ENCODE assay signal across 9 cellular contexts in genomic region chr3:189123595-189124387, GRCh38. TPM values are rescaled to one million over a fixed set of nuclear protein-coding genes. Genes with fewer than 3 reads are reported as not detected.
DNase-seq lines count a peak whose midpoint lies in the region; ATAC-seq lines count a peak whose summit lies in the region.
"Had no signal": no experiment of that assay in that cellular context is flagged by ENCODE, and none has a peak within 500 bp of the region (broad histone marks: within the 10 kb centered on the region; RNA-seq: fewer than 3 reads in every experiment).

No MANE protein-coding gene starts in this region.

- H3K27ac Mint-ChIP-seq in T-cell = peak overlapping the region; percentile 24 to 90
- H3K27ac Mint-ChIP-seq: activated T-helper 2 cell treated with anti-CD3 and anti-CD28 coated beads, Interferon-gamma antibody, Interleukin-2, Interleukin-4, amounts not matched to agents 10 μg/mL and 5 μg/mL and 100 μg/mL, durations not matched to agents 14 hours and 24 hours and 36 hours had no signal

- POLR2A ChIA-PET in T-cell (lab: Charles Lee) = interaction anchor here (0.5 to 0.9 kb wide), 3 partner anchors 13 to 1386 kb away, joined by 3 to 4 read pairs (median 3); no protein-coding TSS in a partner anchor

- peaks cover 10% of the 10 kb centered on the region for H3K36me3 Mint-ChIP-seq in T-cell

- intact Hi-C loops in left cardiac atrium (cut with DNase I) = no loop called here

- CTCF ChIA-PET in T-cell (lab: Charles Lee) = interaction anchor here in 1 of 2 donors (1.1 to 3.7 kb wide), 3 partner anchors 14 to 1383 kb away, joined by 3 to 14 read pairs (median 6); no protein-coding TSS in a partner anchor

- H3K27me3 Mint-ChIP-seq in T-cell = no peaks in the 10 kb centered on the region

- DNase-seq in DMS 273 (lab: John Stamatoyannopoulos, UW; ENCODE audit: unreplicated experiment) (peak; percentile 65), T-cell (no peak), left cardiac atrium (peak; percentile 39), renal cortical epithelial cell (ENCODE audit: low read depth) (peak; percentile 66), COLO829 (ENCODE audit: low spot score) (no peak)
- DNase-seq in activated CD4-positive, CD25-positive, alpha-beta regulatory T cell treated with anti-CD3 and anti-CD28 coated beads, Interleukin-2, amount 50 U/mL, for 72 hours = no peak
- no peak for DNase-seq in stimulated activated naive CD4-positive, alpha-beta T cell treated with Interleukin-2 at 50 U/mL for 16 hours (lab: John Stamatoyannopoulos, UW)

- ATAC-seq in T-cell (replicated peaks in 1 of 4) (no peak), left cardiac atrium (peak; percentile 58 to 84), GM19351 (IDR thresholded peaks at IDR 0.05; ENCODE audit: unreplicated experiment) (no peak)

- peaks cover 0 to 49% (median 31%) of the 10 kb centered on the region in 3 donors for H3K4me1 Mint-ChIP-seq in T-cell

- peaks cover 0 to 10% (median 6%) of the 10 kb centered on the region in 3 donors for H3K9me3 Mint-ChIP-seq in T-cell

- H3K4me3 Mint-ChIP-seq in T-cell = peak overlapping the region in 2 of 3 donors; percentile 74 to 81

RNA-seq across cellular contexts. Expression of gene TPRG1, which starts 48.0 kb away (rescaled TPM):
- total RNA-seq in T-cell = 10 to 100 TPM in 3 of 5 donors, 1 to 10 TPM in 2; 5.6 to 28.4 (median 15.5) TPM
- total RNA-seq in left cardiac atrium = 10 to 100 TPM in 1 of 2 donors, 1 to 10 TPM in 1; 5.2 to 15.5 TPM
- total RNA-seq in renal cortical epithelial cell = 0.35 and 0.94 TPM in 2 replicates

Comparison
In these comparisons a context has a peak if more than half of its experiments do, and no peak if none do; other contexts are left out.
1. DNase-seq: peak in DMS 273 (single experiment), left cardiac atrium (single experiment) and renal cortical epithelial cell (single experiment); none in T-cell (0 of 34), activated CD4-positive, CD25-positive, alpha-beta regulatory T cell treated with anti-CD3 and anti-CD28 coated beads, Interleukin-2, amount 50 U/mL, for 72 hours (single experiment), COLO829 (single experiment) and stimulated activated naive CD4-positive, alpha-beta T cell treated with Interleukin-2 at 50 U/mL for 16 hours (single experiment).
2. ATAC-seq: peak in left cardiac atrium (2 of 2); none in T-cell (0 of 4) and GM19351 (single experiment).